Comparison of ENCODE assay signal across 16 cellular contexts in the genomic region with DNA sequence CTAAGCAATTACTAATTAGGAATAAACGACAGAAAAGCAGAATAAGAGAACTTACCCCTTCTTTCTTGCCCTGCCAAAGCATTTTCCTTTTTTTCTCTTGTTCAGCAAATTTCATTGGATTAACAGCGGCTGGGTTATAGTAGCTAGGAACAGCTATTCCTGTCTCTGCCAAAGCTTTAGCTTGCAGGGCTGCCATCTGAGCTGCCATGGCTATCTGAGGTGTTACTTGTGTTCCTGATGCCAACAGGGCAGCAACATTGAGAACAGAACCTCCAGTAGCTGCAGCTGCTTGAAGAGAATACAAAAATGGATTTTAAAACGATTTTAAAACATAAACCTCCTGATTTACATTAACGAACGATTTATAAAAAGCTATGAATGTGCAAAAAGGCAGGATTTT. TPM values are rescaled to one million over a fixed set of nuclear protein-coding genes. Genes with fewer than 3 reads are reported as not detected.
DNase-seq lines count a peak whose midpoint lies in the region; ATAC-seq, FAIRE-seq and TF ChIP-seq lines count a peak whose summit lies in the region.
"Had no signal": no experiment of that assay in that cellular context is flagged by ENCODE, and none has a peak within 500 bp of the region (broad histone marks: within the 10 kb centered on the region; RNA-seq: fewer than 3 reads in every experiment).

No MANE protein-coding gene starts in this region.

- peaks cover 98% of the 10 kb centered on the region for H3K36me3 ChIP-seq in right atrium auricular region
- peaks cover 22 to 64% of the 10 kb centered on the region in 2 experiments for H3K36me3 ChIP-seq in GM12878 (ENCODE audit: control insufficient read depth in 2 of 2, insufficient read depth in 2 of 2, low read length in 1 of 2)

- 92% methylated on average over 5 of the region's 5 CpGs for WGBS in GM12878 (ENCODE audit: insufficient coverage, insufficient replicate concordance, low lambda C conversion rate, missing lambda C conversion rate)

- RAD21 ChIA-PET in GM12878 (lab: Charles Lee; ENCODE audit: unreplicated experiment): no interaction called here

- H3K4me1 ChIP-seq in right atrium auricular region (peaks cover 0 to 6% of the 10 kb centered on the region in 2 donors), GM12878 (ENCODE audit: control insufficient read depth, insufficient read depth, low read length) (no peaks in the 10 kb centered on the region)

- in situ Hi-C loops in GM12878 (cut with MboI): no loop called here

- SMC1A ChIA-PET in GM12878 (lab: Charles Lee; ENCODE audit: uncharacterized antibody, unreplicated experiment): interaction anchor here (0.6 to 6.7 kb wide), 3 partner anchors 8 to 136 kb away, joined by 3 to 39 read pairs (median 3); a partner anchor contains a TSS

- TF ChIP-seq POLR2A in GM12878 (IDR thresholded peaks at IDR 0.05; ENCODE audit: low read depth, low read length): no peak
- TF ChIP-seq POLR2A in GM18505 (IDR thresholded peaks at IDR 0.05; ENCODE audit: borderline replicate concordance, extremely low read depth, insufficient read depth, insufficient read length): no peak

- POLR2A ChIA-PET in GM12878 (lab: Charles Lee): interaction anchor here (0.8 kb wide), 1 partner anchor 13 kb away, joined by 3 read pairs; no protein-coding TSS in a partner anchor

- H3K9me3 ChIP-seq in right atrium auricular region (no peaks in the 10 kb centered on the region), GM12878 (replicated peaks; ENCODE audit: control insufficient read depth, insufficient read depth, low read length) (no peaks in the 10 kb centered on the region)

- peak; percentile 74 for ATAC-seq in Right ventricle myocardium inferior
- no peak for ATAC-seq in GM12878
- ATAC-seq in left cardiac atrium: peak; percentile 48 to 79
- no peak for ATAC-seq in GM18505 (IDR thresholded peaks at IDR 0.05; ENCODE audit: unreplicated experiment)
- ATAC-seq in GM21367 (IDR thresholded peaks at IDR 0.05; ENCODE audit: unreplicated experiment): no peak
- ATAC-seq: HCT116 had no signal

- DNase-seq in Right ventricle myocardium inferior (ENCODE audit: missing footprints) (no peak), right atrium auricular region (ENCODE audit: low spot score) (no peak), GM12878 (ENCODE audit: low read depth, low spot score) (no peak), left cardiac atrium (no peak)
- no peak for DNase-seq in activated CD4-positive, alpha-beta T cell treated with anti-CD3 and anti-CD28 coated beads for 48 hours
- DNase-seq: C1 segment of cervical spinal cord; Calu3; CD4-positive, alpha-beta T cell; DMS 273 treated with DMSO at 0.1 percent for 48 hours; DMS79 had no signal

- H2AFZ ChIP-seq in GM12878 (ENCODE audit: control insufficient read depth, low read depth, low read length): no peak overlapping the region

- no peak for TF ChIP-seq EP300 in GM12878 (IDR thresholded peaks at IDR 0.05; ENCODE audit: borderline replicate concordance in 1 of 2, control insufficient read depth in 1 of 2, low read depth in 2 of 2, low read length in 2 of 2)

- CTCF ChIA-PET in GM12878 (lab: Yijun Ruan, JAX): interaction anchor here (0.8 to 1.2 kb wide), 2 partner anchors 16 to 154 kb away, joined by 3 read pairs; no protein-coding TSS in a partner anchor

- H3K27me3 ChIP-seq in right atrium auricular region (no peaks in the 10 kb centered on the region), GM12878 (replicated peaks in 1 of 2; ENCODE audit: control insufficient read depth in 2 of 2, insufficient read depth in 2 of 2, low read length in 1 of 2) (no peaks in the 10 kb centered on the region)

- no peaks in the 10 kb centered on the region for H4K20me1 ChIP-seq in GM12878 (ENCODE audit: control insufficient read depth, insufficient read depth)

- no peak for TF ChIP-seq CTCF in right atrium auricular region (IDR thresholded peaks at IDR 0.05)
- TF ChIP-seq CTCF in GM12878 (IDR thresholded peaks at IDR 0.05 in 2 of 3, conservative IDR thresholded peaks at IDR 0.05 in 1 of 3; ENCODE audit: control insufficient read depth in 2 of 3, extremely low read depth in 1 of 3, insufficient read depth in 1 of 3, low read depth in 3 of 3, low read length in 3 of 3): no peak

- intact Hi-C loops in Right ventricle myocardium inferior (cut with DNase I): no loop called here
- intact Hi-C loops in GM12878 (cut with micrococcal nuclease; ENCODE audit: unreplicated experiment): loop anchor here (2.0 kb wide), 1 partner anchor 15 kb away; no protein-coding TSS in a partner anchor
- intact Hi-C loops in left cardiac atrium (cut with DNase I): no loop called here

- no TSS peak for BruUV-seq in GM12878 (replicated peaks; lab: Mats Ljungman, UMichigan)

- TF ChIP-seq RAD21 in GM12878 (IDR thresholded peaks at IDR 0.05; ENCODE audit: insufficient read depth, low read depth, low read length): no peak

- peaks cover 10% of the 10 kb centered on the region for H3K79me2 ChIP-seq in GM12878 (ENCODE audit: control insufficient read depth, insufficient read depth, low read length)

- no peak for FAIRE-seq in GM12878 (lab: Jason Lieb, UNC)
- FAIRE-seq: A204.1, GM12891, H54 had no signal

- H3K4me3 ChIP-seq in right atrium auricular region (no peak overlapping the region), GM12878 (no peak overlapping the region)

- H3K4me2 ChIP-seq in GM12878 (ENCODE audit: control insufficient read depth, insufficient read depth): no peak overlapping the region

- H3K9ac ChIP-seq in GM12878 (ENCODE audit: control insufficient read depth, insufficient read depth, low read length): no peak overlapping the region

- H3K27ac ChIP-seq in right atrium auricular region (no peak overlapping the region), GM12878 (ENCODE audit: control insufficient read depth, insufficient read depth) (no peak overlapping the region)

RNA-seq across cellular contexts. Expression of a gene that starts 7.4 kb away (rescaled TPM):
- total RNA-seq in Right ventricle myocardium inferior (8.9 TPM), right atrium auricular region (1 to 10 TPM; 7.5 to 9.6 TPM), GM12878 (2014; rRNA removed) (23.6 and 25.1 TPM in 2 replicates), GM12878 (2014; rRNA removed; fragmentation: Illumina TruSeq; extraction: Trizol) (28.9 and 30.3 TPM in 2 replicates), GM12878 (2021) (20.6 and 22.2 TPM in 2 replicates), left cardiac atrium (10 to 100 TPM; 10.9 to 11.5 TPM)
- 92.1 and 101 TPM in 2 replicates for total RNA-seq in GM12878 (2013; cell fraction: nucleolus; rRNA removed)
- 10.1 TPM for polyA plus RNA-seq in GM12878 (2011; ENCODE audit: low read depth)
- polyA plus RNA-seq in GM12878 (2011; rRNA removed) (26.2 and 36.2 TPM in 2 replicates), GM12878 (2014; fragmentation: Illumina TruSeq; extraction: Trizol) (34.8 and 46.5 TPM in 2 replicates), GM12878 (2014; fragmentation: Nextera tagmentation; extraction: Ambion mirVana) (1 to 10 TPM; 8.8 to 9.4 TPM), GM12878 (2014; rRNA removed) (21.1 and 21.8 TPM in 2 replicates), GM12878 (2016; fragmentation: Nextera tagmentation; extraction: Ambion mirVana) (10 to 100 TPM; 16.9 to 18.7 TPM)
- polyA plus RNA-seq in GM12878 (2011; cell fraction: cytosol; rRNA removed): 19.7 and 20.7 TPM in 2 replicates
- polyA plus RNA-seq in GM12878 (2011; cell fraction: nucleus; rRNA removed): 37.9 and 38.8 TPM in 2 replicates
- 15.6 and 19.7 TPM in 2 replicates for polyA plus RNA-seq in GM12878 (2012)
- polyA minus RNA-seq in GM12878 (2011; rRNA and poly(A)+ RNA removed): 17.3 and 20.3 TPM in 2 replicates
- 7.4 and 8.8 TPM in 2 replicates for polyA minus RNA-seq in GM12878 (2011; cell fraction: cytosol; rRNA and poly(A)+ RNA removed)
- polyA minus RNA-seq in GM12878 (2011; cell fraction: nucleus; rRNA and poly(A)+ RNA removed): 10.2 and 13.4 TPM in 2 replicates

RNA-seq across cellular contexts. Expression of a gene that starts 18.6 kb away (rescaled TPM):
- total RNA-seq in Right ventricle myocardium inferior: 32.8 TPM
- 10 to 100 TPM; 35.6 to 36.6 TPM for total RNA-seq in right atrium auricular region
- 286 and 330 TPM in 2 replicates for total RNA-seq in GM12878 (2013; cell fraction: nucleolus; rRNA removed)
- 53.1 and 58.6 TPM in 2 replicates for total RNA-seq in GM12878 (2014; rRNA removed)
- total RNA-seq in GM12878 (2014; rRNA removed; fragmentation: Illumina TruSeq; extraction: Trizol): 111 and 114 TPM in 2 replicates
- total RNA-seq in GM12878 (2021): 50.3 and 58.4 TPM in 2 replicates
- 48.7 TPM for polyA plus RNA-seq in GM12878 (2011; ENCODE audit: low read depth)
- polyA plus RNA-seq in GM12878 (2011; rRNA removed): 78.4 and 117 TPM in 2 replicates
- 19.2 and 20.0 TPM in 2 replicates for polyA plus RNA-seq in GM12878 (2011; cell fraction: cytosol; rRNA removed)
- 101 and 108 TPM in 2 replicates for polyA plus RNA-seq in GM12878 (2011; cell fraction: nucleus; rRNA removed)
- 62.0 and 71.1 TPM in 2 replicates for polyA plus RNA-seq in GM12878 (2012)
- 112 and 155 TPM in 2 replicates for polyA plus RNA-seq in GM12878 (2014; fragmentation: Illumina TruSeq; extraction: Trizol)
- polyA plus RNA-seq in GM12878 (2014; fragmentation: Nextera tagmentation; extraction: Ambion mirVana): 10 to 100 TPM; 49.8 to 52.3 TPM
- polyA plus RNA-seq in GM12878 (2014; rRNA removed): 56.5 and 63.2 TPM in 2 replicates
- 10 to 100 TPM; 56.2 to 62.7 TPM for polyA plus RNA-seq in GM12878 (2016; fragmentation: Nextera tagmentation; extraction: Ambion mirVana)
- 25.2 and 30.7 TPM in 2 replicates for polyA minus RNA-seq in GM12878 (2011; rRNA and poly(A)+ RNA removed)
- polyA minus RNA-seq in GM12878 (2011; cell fraction: cytosol; rRNA and poly(A)+ RNA removed): 11.7 and 14.7 TPM in 2 replicates
- polyA minus RNA-seq in GM12878 (2011; cell fraction: nucleus; rRNA and poly(A)+ RNA removed): 40.9 and 71.0 TPM in 2 replicates
- 10 to 100 TPM; 35.8 to 43.8 TPM for total RNA-seq in left cardiac atrium

RNA-seq across cellular contexts. Expression of a gene that starts 18.9 kb away (rescaled TPM):
- total RNA-seq in Right ventricle myocardium inferior: 2.6 TPM
- total RNA-seq in right atrium auricular region: 1 to 10 TPM; 2.2 to 3.0 TPM
- 424 and 439 TPM in 2 replicates for total RNA-seq in GM12878 (2013; cell fraction: nucleolus; rRNA removed)
- 91.4 and 102 TPM in 2 replicates for total RNA-seq in GM12878 (2014; rRNA removed)
- 118 and 120 TPM in 2 replicates for total RNA-seq in GM12878 (2014; rRNA removed; fragmentation: Illumina TruSeq; extraction: Trizol)
- 63.0 and 68.3 TPM in 2 replicates for total RNA-seq in GM12878 (2021)
- polyA plus RNA-seq in GM12878 (2011; ENCODE audit: low read depth): 27.9 TPM
- polyA plus RNA-seq in GM12878 (2011; rRNA removed): 88.6 and 112 TPM in 2 replicates
- polyA plus RNA-seq in GM12878 (2011; cell fraction: cytosol; rRNA removed): 41.4 and 51.7 TPM in 2 replicates
- polyA plus RNA-seq in GM12878 (2011; cell fraction: nucleus; rRNA removed): 199 and 216 TPM in 2 replicates
- polyA plus RNA-seq in GM12878 (2012): 43.3 and 48.1 TPM in 2 replicates
- polyA plus RNA-seq in GM12878 (2014; fragmentation: Illumina TruSeq; extraction: Trizol): 84.2 and 111 TPM in 2 replicates
- polyA plus RNA-seq in GM12878 (2014; fragmentation: Nextera tagmentation; extraction: Ambion mirVana): 10 to 100 TPM; 37.2 to 38.3 TPM
- 80.2 and 95.0 TPM in 2 replicates for polyA plus RNA-seq in GM12878 (2014; rRNA removed)
- polyA plus RNA-seq in GM12878 (2016; fragmentation: Nextera tagmentation; extraction: Ambion mirVana): 10 to 100 TPM; 52.9 to 64.8 TPM
- 92.1 and 101 TPM in 2 replicates for polyA minus RNA-seq in GM12878 (2011; rRNA and poly(A)+ RNA removed)
- 27.3 and 41.9 TPM in 2 replicates for polyA minus RNA-seq in GM12878 (2011; cell fraction: cytosol; rRNA and poly(A)+ RNA removed)
- 88.3 and 135 TPM in 2 replicates for polyA minus RNA-seq in GM12878 (2011; cell fraction: nucleus; rRNA and poly(A)+ RNA removed)
- 1 to 10 TPM; 4.1 to 5.7 TPM for total RNA-seq in left cardiac atrium

Comparison
In these comparisons a context has a peak if more than half of its experiments do, and no peak if none do; other contexts are left out.
1. ATAC-seq: peak in Right ventricle myocardium inferior (single experiment) and left cardiac atrium (2 of 2); none in GM12878 (single experiment), GM18505 (single experiment) and GM21367 (single experiment).
2. RNA of a gene that starts 18.9 kb away (total RNA-seq): 63.0 to 439 TPM in GM12878; 4.1 to 5.7 TPM in left cardiac atrium, 2.2 to 3.0 TPM in right atrium auricular region and 2.6 TPM in Right ventricle myocardium inferior (single experiment); every median in the first group is over 4 times any median in the second.